Comparison of ENCODE assay signal across 8 cellular contexts in the genomic region with DNA sequence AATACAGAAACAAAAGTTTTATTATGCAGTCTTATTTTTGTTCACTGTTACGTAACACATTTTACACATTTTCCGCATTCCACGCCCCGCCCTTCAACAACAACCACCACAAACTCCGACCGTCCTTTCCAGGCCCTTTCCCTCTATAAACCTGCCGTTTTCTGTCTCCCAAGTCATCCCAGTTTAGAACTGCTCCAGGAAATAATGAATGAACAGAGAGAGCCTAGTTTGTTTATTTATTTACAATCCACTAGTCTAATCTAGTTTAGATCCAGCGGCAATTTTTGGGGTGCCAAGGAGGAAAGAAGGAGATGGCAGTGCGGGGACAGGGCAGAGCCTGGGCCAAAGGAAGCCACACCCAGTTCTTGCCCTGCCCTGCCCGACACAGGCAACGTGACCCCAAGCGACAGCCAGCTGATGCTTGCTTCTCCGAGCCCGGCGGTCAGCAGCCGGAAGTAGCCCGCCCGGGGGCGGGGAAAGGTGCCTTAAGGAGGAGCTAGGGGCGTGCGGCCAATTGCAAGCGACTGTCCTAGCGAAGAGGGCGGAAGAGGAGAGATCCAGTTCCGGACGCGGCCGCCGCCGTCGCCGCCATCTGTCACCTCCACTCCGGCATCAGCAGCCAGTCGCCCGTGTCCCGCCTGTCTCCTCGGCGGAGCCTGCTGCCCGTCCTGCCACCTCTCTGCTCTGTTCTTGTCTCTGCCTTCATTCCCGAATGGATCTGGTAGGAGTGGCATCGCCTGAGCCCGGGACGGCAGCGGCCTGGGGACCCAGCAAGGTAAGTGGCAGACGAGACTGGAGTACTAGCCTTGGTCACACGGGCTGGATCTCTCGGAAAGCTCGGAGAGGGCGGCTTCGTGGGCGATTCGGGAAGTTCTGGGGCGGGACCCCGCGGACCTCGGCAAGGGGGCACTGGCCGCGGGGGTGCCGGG. TPM values are rescaled to one million over a fixed set of nuclear protein-coding genes. Genes with fewer than 3 reads are reported as not detected.
DNase-seq lines count a peak whose midpoint lies in the region; ATAC-seq, FAIRE-seq and TF ChIP-seq lines count a peak whose summit lies in the region.

A gene with protein sequence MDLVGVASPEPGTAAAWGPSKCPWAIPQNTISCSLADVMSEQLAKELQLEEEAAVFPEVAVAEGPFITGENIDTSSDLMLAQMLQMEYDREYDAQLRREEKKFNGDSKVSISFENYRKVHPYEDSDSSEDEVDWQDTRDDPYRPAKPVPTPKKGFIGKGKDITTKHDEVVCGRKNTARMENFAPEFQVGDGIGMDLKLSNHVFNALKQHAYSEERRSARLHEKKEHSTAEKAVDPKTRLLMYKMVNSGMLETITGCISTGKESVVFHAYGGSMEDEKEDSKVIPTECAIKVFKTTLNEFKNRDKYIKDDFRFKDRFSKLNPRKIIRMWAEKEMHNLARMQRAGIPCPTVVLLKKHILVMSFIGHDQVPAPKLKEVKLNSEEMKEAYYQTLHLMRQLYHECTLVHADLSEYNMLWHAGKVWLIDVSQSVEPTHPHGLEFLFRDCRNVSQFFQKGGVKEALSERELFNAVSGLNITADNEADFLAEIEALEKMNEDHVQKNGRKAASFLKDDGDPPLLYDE (plus strand): TSS at position 560 of the 929 bp plus-strand sequence. CDS start 153 bp downstream, at position 713.

- H3K9me3 ChIP-seq in adrenal gland (replicated peaks in 1 of 3) (no peaks in the 10 kb centered on the region), heart left ventricle (no peaks in the 10 kb centered on the region), upper lobe of left lung (no peaks in the 10 kb centered on the region)

- peak; percentile 96 for ATAC-seq in HG02852 (IDR thresholded peaks at IDR 0.05; ENCODE audit: unreplicated experiment)
- ATAC-seq in heart left ventricle = peak; percentile 98 to 99 (median 99)
- peak; percentile 98 to 99 for ATAC-seq in upper lobe of left lung (ENCODE audit: low FRiP score in 2 of 2)

- no peaks in the 10 kb centered on the region for H3K36me3 ChIP-seq in adrenal gland (replicated peaks in 1 of 2)
- peaks cover 0 to 16% (median 0%) of the 10 kb centered on the region in 9 donors for H3K36me3 ChIP-seq in heart left ventricle
- H3K36me3 ChIP-seq in upper lobe of left lung = peaks cover 0 to 8% (median 1%) of the 10 kb centered on the region in 4 donors

- peak in 2 of 6 experiments; percentile 27 to 28 for TF ChIP-seq CTCF in adrenal gland (IDR thresholded peaks at IDR 0.05)
- TF ChIP-seq CTCF in heart left ventricle (IDR thresholded peaks at IDR 0.05) = no peak
- TF ChIP-seq CTCF in upper lobe of left lung (IDR thresholded peaks at IDR 0.05) = peak in 2 of 6 experiments; percentile 5 to 31

- TF ChIP-seq EP300 in upper lobe of left lung (IDR thresholded peaks at IDR 0.05) = peak in 2 of 4 donors; percentile 8 to 32

- 0 to 1% (median 0%) methylated on average over 19 to 59 of the region's 59 CpGs for WGBS in adrenal gland, 4 donors
- WGBS in heart left ventricle, 4 donors = 1% methylated on average over 38 to 59 of the region's 59 CpGs
- WGBS in upper lobe of left lung, 2 donors = 1% methylated on average over 12 to 46 of the region's 59 CpGs

- H3K27me3 ChIP-seq in adrenal gland = no peaks in the 10 kb centered on the region
- H3K27me3 ChIP-seq in heart left ventricle = no peaks in the 10 kb centered on the region
- H3K27me3 ChIP-seq in upper lobe of left lung = no peaks in the 10 kb centered on the region

- FAIRE-seq in GM12892 (lab: Jason Lieb, UNC) = peak; percentile 96

- H3K4me3 ChIP-seq in adrenal gland (peak within 1 kb of the TSS; percentile 85 to 100 (median 92)), heart left ventricle (peak within 1 kb of the TSS; percentile 75 to 95 (median 93)), upper lobe of left lung (peak within 1 kb of the TSS; percentile 91 to 97 (median 94))

- peaks cover 7 to 46% of the 10 kb centered on the region in 2 donors for H3K4me1 ChIP-seq in adrenal gland (replicated peaks in 1 of 2)
- peaks cover 0 to 51% (median 37%) of the 10 kb centered on the region in 12 donors for H3K4me1 ChIP-seq in heart left ventricle
- peaks cover 43 to 49% (median 47%) of the 10 kb centered on the region in 4 donors for H3K4me1 ChIP-seq in upper lobe of left lung

- peak; percentile 87 for DNase-seq in GM12892 (ENCODE audit: insufficient read length)
- peak; percentile 100 for DNase-seq in NCI-H146 (lab: John Stamatoyannopoulos, UW)
- DNase-seq in T-helper 1 cell = peak; percentile 76 to 96 (median 82)
- peak; percentile 98 to 99 (median 99) for DNase-seq in adrenal gland
- peak; percentile 98 to 99 (median 99) for DNase-seq in heart left ventricle
- peak; percentile 97 to 100 (median 99) for DNase-seq in posterior cingulate gyrus
- DNase-seq in upper lobe of left lung = peak; percentile 98 to 99

- TF ChIP-seq POLR2A in GM12892 (IDR thresholded peaks at IDR 0.05; ENCODE audit: low read depth, low read length) (peak; percentile 92), adrenal gland (IDR thresholded peaks at IDR 0.05) (peak; percentile 89 to 99), heart left ventricle (IDR thresholded peaks at IDR 0.05) (peak; percentile 31 to 92), upper lobe of left lung (IDR thresholded peaks at IDR 0.05) (peak; percentile 56 to 97 (median 95))

- peak within 1 kb of the TSS; percentile 89 to 97 (median 95) for H3K27ac ChIP-seq in adrenal gland
- H3K27ac ChIP-seq in heart left ventricle = peak within 1 kb of the TSS; percentile 76 to 96 (median 93)
- H3K27ac ChIP-seq in upper lobe of left lung = peak within 1 kb of the TSS; percentile 96 to 100 (median 97)

- intact Hi-C loops in adrenal gland (cut with DNase I) = no loop called here
- intact Hi-C loops in heart left ventricle (cut with DNase I) = loop anchor here in 3 of 10 donors (1.0 to 5.0 kb wide), 2 partner anchors 49 to 50 kb away; a partner anchor contains a TSS
- intact Hi-C loops in posterior cingulate gyrus (cut with DNase I) = loop anchor here (1.0 to 2.0 kb wide), 2 partner anchors 14 to 50 kb away; a partner anchor contains a TSS

RNA-seq across cellular contexts. Expression of the gene that starts here (rescaled TPM):
- 65.7 TPM for polyA plus RNA-seq in GM12892 (2012; ENCODE audit: missing spikeins)
- 10 to 100 TPM; 22.5 to 53.3 (median 48.1) TPM for total RNA-seq in adrenal gland
- polyA plus RNA-seq in adrenal gland = 10 to 100 TPM; 36.3 to 55.1 (median 45.7) TPM
- total RNA-seq in heart left ventricle = 10 to 100 TPM; 43.4 to 76.2 (median 51.1) TPM
- 10 to 100 TPM; 32.3 to 57.9 TPM for polyA plus RNA-seq in heart left ventricle
- 10 to 100 TPM; 54.7 to 91.1 (median 60.0) TPM for total RNA-seq in upper lobe of left lung

Comparison
In these comparisons a context has a peak if more than half of its experiments do, and no peak if none do; other contexts are left out.
1. Peak in every context shown above with its lines: DNase-seq, ATAC-seq, H3K4me3 ChIP-seq and H3K27ac ChIP-seq.